Comparison of ENCODE assay signal across 26 cellular contexts in the genomic region with DNA sequence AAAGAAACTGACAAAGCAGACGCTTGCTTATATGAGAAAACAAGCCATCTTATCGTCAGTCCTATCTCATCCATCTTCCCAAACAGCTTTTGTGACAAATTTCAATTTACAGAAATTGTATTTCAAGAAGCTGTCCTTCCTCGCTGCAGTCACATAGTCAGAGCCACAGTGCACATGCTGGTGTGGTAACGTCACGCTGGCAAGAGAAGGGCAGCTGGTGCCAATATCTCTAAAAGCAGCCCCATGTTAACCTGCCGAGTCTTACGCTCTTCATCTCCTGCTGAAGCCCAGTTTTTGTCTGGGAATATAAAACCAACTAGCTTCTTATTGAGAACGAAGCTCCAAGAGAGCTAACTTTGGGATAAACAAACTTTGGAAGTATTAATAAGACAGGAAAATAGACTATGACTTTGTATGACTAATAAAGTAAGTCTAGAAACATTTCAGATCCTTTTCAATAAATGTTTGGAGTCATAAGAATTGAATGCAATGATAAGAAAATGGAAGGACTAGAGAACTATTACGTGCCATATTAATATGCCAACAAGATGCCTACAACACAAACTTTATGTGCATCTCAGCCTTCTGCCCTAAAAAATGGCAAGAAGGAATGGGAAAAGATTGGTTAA.
DNase-seq lines count a peak whose midpoint lies in the region; ATAC-seq, FAIRE-seq and TF ChIP-seq lines count a peak whose summit lies in the region.
"Had no signal": no experiment of that assay in that cellular context is flagged by ENCODE, and none has a peak within 500 bp of the region (broad histone marks: within the 10 kb centered on the region; RNA-seq: fewer than 3 reads in every experiment).

No MANE protein-coding gene starts in this region.

- peaks cover 5% of the 10 kb centered on the region for H3K36me3 ChIP-seq in astrocyte (ENCODE audit: insufficient read depth, low read length)
- H3K36me3 ChIP-seq: neural progenitor cell had no signal

- no peaks in the 10 kb centered on the region for H3K27me3 ChIP-seq in astrocyte (ENCODE audit: insufficient read depth, low read length)
- H3K27me3 ChIP-seq: neural progenitor cell had no signal

- H3K27me3 Mint-ChIP-seq in astrocyte (ENCODE audit: low read depth, unreplicated experiment) = no peaks in the 10 kb centered on the region
- no peaks in the 10 kb centered on the region for H3K27me3 Mint-ChIP-seq in natural killer cell treated with Interleukin-12 subunit alpha and Interleukin-12 subunit beta and Interleukin-15 and Interleukin-18, amount 100 ng/mL, for 72 hours
- H3K27me3 Mint-ChIP-seq: activated naive CD8-positive, alpha-beta T cell treated with anti-CD3 and anti-CD28 coated beads for 36 hours had no signal

- H3K9ac ChIP-seq in astrocyte (ENCODE audit: low read length) = peak overlapping the region; percentile 30
- H3K9ac ChIP-seq: neural progenitor cell had no signal

- no peaks in the 10 kb centered on the region for H3K9me3 Mint-ChIP-seq in astrocyte (ENCODE audit: unreplicated experiment)
- no peaks in the 10 kb centered on the region for H3K9me3 Mint-ChIP-seq in natural killer cell treated with Interleukin-12 subunit alpha and Interleukin-12 subunit beta and Interleukin-15 and Interleukin-18, amount 100 ng/mL, for 72 hours
- H3K9me3 Mint-ChIP-seq: activated naive CD8-positive, alpha-beta T cell treated with anti-CD3 and anti-CD28 coated beads for 36 hours; H9; neural progenitor cell had no signal

- no peak for ATAC-seq in natural killer cell treated with Interleukin-12 subunit alpha and Interleukin-12 subunit beta and Interleukin-15 and Interleukin-18, amount 100 ng/mL, for 72 hours
- ATAC-seq in GM21825 (IDR thresholded peaks at IDR 0.05; ENCODE audit: unreplicated experiment) = no peak

- no peak for FAIRE-seq in astrocyte (lab: Jason Lieb, UNC)

- H3K4me1 Mint-ChIP-seq in astrocyte (ENCODE audit: low read depth, unreplicated experiment) = peaks cover 15% of the 10 kb centered on the region
- H3K4me1 Mint-ChIP-seq in natural killer cell treated with Interleukin-12 subunit alpha and Interleukin-12 subunit beta and Interleukin-15 and Interleukin-18, amount 100 ng/mL, for 72 hours (ENCODE audit: low read depth in 2 of 2) = peaks cover 0 to 8% of the 10 kb centered on the region in 2 donors
- H3K4me1 Mint-ChIP-seq: activated naive CD8-positive, alpha-beta T cell treated with anti-CD3 and anti-CD28 coated beads for 36 hours; H9; neural progenitor cell had no signal

- peaks cover 5% of the 10 kb centered on the region for H3K36me3 Mint-ChIP-seq in astrocyte (ENCODE audit: low read depth, unreplicated experiment)
- H3K36me3 Mint-ChIP-seq in natural killer cell treated with Interleukin-12 subunit alpha and Interleukin-12 subunit beta and Interleukin-15 and Interleukin-18, amount 100 ng/mL, for 72 hours = peaks cover 10% of the 10 kb centered on the region

- peaks cover 37% of the 10 kb centered on the region for H3K4me1 ChIP-seq in astrocyte (ENCODE audit: insufficient read depth, low read length)
- H3K4me1 ChIP-seq: lower lobe of right lung, neural progenitor cell had no signal

- H3K4me2 ChIP-seq in astrocyte (ENCODE audit: low read length) = peak overlapping the region; percentile 73
- H3K4me2 ChIP-seq: neural progenitor cell had no signal

- H3K79me2 ChIP-seq in astrocyte (ENCODE audit: insufficient read depth, low read length) = no peaks in the 10 kb centered on the region

- no peak overlapping the region for H2AFZ ChIP-seq in astrocyte (ENCODE audit: low read depth, low read length)
- H2AFZ ChIP-seq: neural progenitor cell had no signal

- peak; percentile 58 for DNase-seq in G401 (ENCODE audit: low spot score)
- no peak for DNase-seq in astrocyte (ENCODE audit: low read depth)
- peak; percentile 17 for DNase-seq in hepatic stellate cell (ENCODE audit: low spot score)
- DNase-seq in NCI-H187 (lab: John Stamatoyannopoulos, UW) = no peak
- DNase-seq in natural killer cell treated with Interleukin-12 subunit alpha and Interleukin-12 subunit beta and Interleukin-15 and Interleukin-18, amount 100 ng/mL, for 72 hours (ENCODE audit: low spot score) = no peak
- no peak for DNase-seq in NK-92 treated with Interleukin-12 subunit alpha and Interleukin-12 subunit beta, amount 100 ng/mL, for 24 hours (lab: John Stamatoyannopoulos, UW)
- DNase-seq: activated CD4-positive, alpha-beta T cell treated with anti-CD3 and anti-CD28 coated beads, Interleukin-2, amount 50 U/mL, for 48 hours; activated CD4-positive, CD25-positive, alpha-beta regulatory T cell; activated CD8-positive, alpha-beta memory T cell treated with anti-CD3 and anti-CD28 coated beads, Interleukin-2, amount 50 U/mL, for 4 hours; activated effector memory CD4-positive, alpha-beta T cell treated with Interleukin-2 at 50 U/mL for 16 hours; activated naive CD8-positive, alpha-beta T cell treated with anti-CD3 and anti-CD28 coated beads for 36 hours; DND-41; foreskin melanocyte; H9; Kasumi-1; NCI-H1092; NCI-H1930; NCI-H2227 treated with DMSO at 0.1 percent for 48 hours; NCI-H774; SHP77 treated with DMSO at 0.1 percent for 48 hours had no signal

- TF ChIP-seq CTCF in 22Rv1 (IDR thresholded peaks at IDR 0.05) = no peak
- TF ChIP-seq CTCF in astrocyte (IDR thresholded peaks at IDR 0.05; ENCODE audit: insufficient read depth, low read depth, low read length) = no peak

- no peaks in the 10 kb centered on the region for H3K9me3 ChIP-seq in astrocyte (ENCODE audit: insufficient read depth, low read depth, low read length)
- H3K9me3 ChIP-seq: lower lobe of right lung had no signal

- in situ Hi-C loops in G401 (cut with HindIII; ENCODE audit: low sequenced_read_pairs) = no loop called here

- no peak overlapping the region for H3K4me3 ChIP-seq in astrocyte (ENCODE audit: insufficient read depth, low read depth, low read length)
- H3K4me3 ChIP-seq: lower lobe of right lung, neural progenitor cell, skin epidermis had no signal

- no peak overlapping the region for H3K27ac Mint-ChIP-seq in astrocyte (ENCODE audit: unreplicated experiment)
- peak overlapping the region in 1 of 2 donors; percentile 52 for H3K27ac Mint-ChIP-seq in natural killer cell treated with Interleukin-12 subunit alpha and Interleukin-12 subunit beta and Interleukin-15 and Interleukin-18, amount 100 ng/mL, for 72 hours
- H3K27ac Mint-ChIP-seq: activated naive CD8-positive, alpha-beta T cell treated with anti-CD3 and anti-CD28 coated beads for 36 hours; H9; neural progenitor cell had no signal

- no peak overlapping the region for H3K4me3 Mint-ChIP-seq in astrocyte (ENCODE audit: unreplicated experiment)
- H3K4me3 Mint-ChIP-seq in natural killer cell treated with Interleukin-12 subunit alpha and Interleukin-12 subunit beta and Interleukin-15 and Interleukin-18, amount 100 ng/mL, for 72 hours = no peak overlapping the region
- H3K4me3 Mint-ChIP-seq: activated naive CD8-positive, alpha-beta T cell treated with anti-CD3 and anti-CD28 coated beads for 36 hours; H9; neural progenitor cell had no signal

- peaks cover 41% of the 10 kb centered on the region for H4K20me1 ChIP-seq in astrocyte (ENCODE audit: insufficient read depth, low read length)

- H3K27ac ChIP-seq in 22Rv1 (peak overlapping the region; percentile 45; the same call in 1 of the 2 replicates), astrocyte (ENCODE audit: low read depth, low read length) (peak overlapping the region; percentile 59)
- H3K27ac ChIP-seq: HL-60, lower lobe of right lung, neural progenitor cell had no signal

Comparison
In these comparisons a context has a peak if more than half of its experiments do, and no peak if none do; other contexts are left out.
1. DNase-seq: peak in G401 (single experiment) and hepatic stellate cell (single experiment); none in astrocyte (single experiment), NCI-H187 (0 of 2), natural killer cell treated with Interleukin-12 subunit alpha and Interleukin-12 subunit beta and Interleukin-15 and Interleukin-18, amount 100 ng/mL, for 72 hours (single experiment) and NK-92 treated with Interleukin-12 subunit alpha and Interleukin-12 subunit beta, amount 100 ng/mL, for 24 hours (single experiment).